27 cellular contexts compared by ENCODE assay signal in the genomic region with DNA sequence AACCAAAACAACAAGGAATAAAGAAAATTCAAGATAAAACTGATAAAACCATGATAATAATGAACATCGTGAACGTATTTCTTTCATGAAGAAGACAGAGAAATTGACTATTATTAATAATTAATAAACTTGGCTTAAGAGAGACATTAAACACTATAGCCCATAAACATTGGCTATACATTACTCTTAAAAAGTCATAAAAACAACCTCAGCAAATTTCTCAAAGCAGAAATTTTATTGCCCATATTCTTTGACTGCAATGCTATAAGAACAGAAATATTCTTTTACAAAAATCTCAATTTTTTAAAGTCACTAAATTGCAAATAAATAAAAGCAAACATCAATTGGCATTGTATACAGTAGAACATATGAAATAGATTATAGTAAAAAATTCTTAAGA. TPM values are rescaled to one million over a fixed set of nuclear protein-coding genes. Genes with fewer than 3 reads are reported as not detected.
"Had no signal": no experiment of that assay in that cellular context is flagged by ENCODE, and none has a peak within 500 bp of the region (broad histone marks: within the 10 kb centered on the region; RNA-seq: fewer than 3 reads in every experiment).

No MANE protein-coding gene starts in this region.

- H3K27me3 ChIP-seq: adrenal gland, body of pancreas, esophagus muscularis mucosa, heart left ventricle, neural progenitor cell, testis, transverse colon had no signal

- H3K4me3 Mint-ChIP-seq: activated naive CD4-positive, alpha-beta T cell treated with anti-CD3 and anti-CD28 coated beads, Interleukin-2, amount 50 U/mL, for 24 hours; neural progenitor cell had no signal

- H3K79me2 ChIP-seq: parathyroid adenoma had no signal

- H3K4me1 ChIP-seq: adrenal gland, body of pancreas, esophagus muscularis mucosa, foreskin keratinocyte, neural progenitor cell, parathyroid adenoma, psoas muscle, testis, transverse colon had no signal

- H3K27ac Mint-ChIP-seq: activated naive CD4-positive, alpha-beta T cell treated with anti-CD3 and anti-CD28 coated beads, Interleukin-2, amount 50 U/mL, for 24 hours; neural progenitor cell had no signal

- H3K9me3 Mint-ChIP-seq: activated naive CD4-positive, alpha-beta T cell treated with anti-CD3 and anti-CD28 coated beads, Interleukin-2, amount 50 U/mL, for 24 hours; neural progenitor cell had no signal

- H3K36me3 ChIP-seq: adrenal gland, esophagus muscularis mucosa, heart left ventricle, neural progenitor cell, transverse colon had no signal

- H3K4me3 ChIP-seq: adrenal gland, body of pancreas, esophagus muscularis mucosa, heart left ventricle, neural progenitor cell, psoas muscle, smooth muscle cell, testis, transverse colon had no signal

- H3K4me2 ChIP-seq: neural progenitor cell, smooth muscle cell had no signal

- H2AFZ ChIP-seq: neural progenitor cell, parathyroid adenoma had no signal

- DNase-seq: activated CD4-positive, alpha-beta T cell treated with anti-CD3 and anti-CD28 coated beads for 4 hours; activated T-cell treated with anti-CD3 and anti-CD28 coated beads for 4 hours; adrenal gland; aorta; body of pancreas; dermis blood vessel endothelial cell; effector CD4-positive, alpha-beta T cell; foreskin keratinocyte; heart left ventricle; hypothalamus; midbrain; naive thymus-derived CD4-positive, alpha-beta T cell; occipital lobe; psoas muscle; stimulated activated CD4-positive, alpha-beta T cell treated with anti-CD3 and anti-CD28 coated beads, Interleukin-1b, Interleukin-23, amount 100 ng/mL, for 48 hours; stimulated activated naive CD4-positive, alpha-beta T cell; testis; transverse colon had no signal

- H3K36me3 Mint-ChIP-seq: neural progenitor cell had no signal

- H3K4me1 Mint-ChIP-seq: neural progenitor cell had no signal

- H3K27ac ChIP-seq: adrenal gland, body of pancreas, esophagus muscularis mucosa, foreskin keratinocyte, heart left ventricle, neural progenitor cell, parathyroid adenoma, psoas muscle, testis, transverse colon, VCaP had no signal

- ATAC-seq: body of pancreas; foreskin keratinocyte; heart left ventricle; naive thymus-derived CD4-positive, alpha-beta T cell; psoas muscle had no signal

- H3K9ac ChIP-seq: neural progenitor cell, parathyroid adenoma had no signal

- H3K9me3 ChIP-seq: adrenal gland, body of pancreas, psoas muscle, testis, transverse colon had no signal

RNA-seq across cellular contexts. Expression of gene CSF2, which starts 42.5 kb away (rescaled TPM):
- total RNA-seq: body of pancreas, esophagus muscularis mucosa, lower leg skin, occipital lobe, psoas muscle, smooth muscle cell, testis, transverse colon, urinary bladder had no signal

RNA-seq across cellular contexts. Expression of gene IL3, which starts 55.6 kb away (rescaled TPM):
- total RNA-seq: adrenal gland, aorta, body of pancreas, dermis blood vessel endothelial cell, esophagus muscularis mucosa, foreskin keratinocyte, heart left ventricle, kidney epithelial cell, lower leg skin, occipital lobe, psoas muscle, smooth muscle cell, transverse colon, urinary bladder had no signal
